ENCODE assay signal across 1 cellular context in the genomic region with DNA sequence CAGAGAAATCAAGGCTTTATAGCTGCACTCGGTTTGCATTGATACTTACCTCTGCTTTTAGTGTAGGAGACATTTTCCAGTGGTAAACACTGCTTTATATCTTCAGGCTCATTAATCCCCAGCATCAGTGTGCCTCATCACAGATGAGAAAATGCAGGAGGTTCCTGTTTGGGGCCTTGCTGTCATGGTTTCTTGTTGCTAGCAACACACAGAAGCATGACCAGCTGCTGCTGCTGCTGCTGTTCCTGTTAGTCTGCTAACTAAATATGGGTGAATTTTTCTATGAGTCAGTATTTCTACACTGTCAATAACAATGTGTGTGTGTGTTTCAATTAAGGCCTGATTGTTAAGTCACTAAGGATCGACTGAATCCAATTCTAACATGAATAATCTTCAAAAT.
TF ChIP-seq lines count a peak whose summit lies in the region.

No MANE protein-coding gene starts in this region.

TF ChIP-seq in H1, 55 proteins besides CTCF, POLR2A, EP300 and RAD21 (continued from another document):
- TF ChIP-seq, protein P1, sequence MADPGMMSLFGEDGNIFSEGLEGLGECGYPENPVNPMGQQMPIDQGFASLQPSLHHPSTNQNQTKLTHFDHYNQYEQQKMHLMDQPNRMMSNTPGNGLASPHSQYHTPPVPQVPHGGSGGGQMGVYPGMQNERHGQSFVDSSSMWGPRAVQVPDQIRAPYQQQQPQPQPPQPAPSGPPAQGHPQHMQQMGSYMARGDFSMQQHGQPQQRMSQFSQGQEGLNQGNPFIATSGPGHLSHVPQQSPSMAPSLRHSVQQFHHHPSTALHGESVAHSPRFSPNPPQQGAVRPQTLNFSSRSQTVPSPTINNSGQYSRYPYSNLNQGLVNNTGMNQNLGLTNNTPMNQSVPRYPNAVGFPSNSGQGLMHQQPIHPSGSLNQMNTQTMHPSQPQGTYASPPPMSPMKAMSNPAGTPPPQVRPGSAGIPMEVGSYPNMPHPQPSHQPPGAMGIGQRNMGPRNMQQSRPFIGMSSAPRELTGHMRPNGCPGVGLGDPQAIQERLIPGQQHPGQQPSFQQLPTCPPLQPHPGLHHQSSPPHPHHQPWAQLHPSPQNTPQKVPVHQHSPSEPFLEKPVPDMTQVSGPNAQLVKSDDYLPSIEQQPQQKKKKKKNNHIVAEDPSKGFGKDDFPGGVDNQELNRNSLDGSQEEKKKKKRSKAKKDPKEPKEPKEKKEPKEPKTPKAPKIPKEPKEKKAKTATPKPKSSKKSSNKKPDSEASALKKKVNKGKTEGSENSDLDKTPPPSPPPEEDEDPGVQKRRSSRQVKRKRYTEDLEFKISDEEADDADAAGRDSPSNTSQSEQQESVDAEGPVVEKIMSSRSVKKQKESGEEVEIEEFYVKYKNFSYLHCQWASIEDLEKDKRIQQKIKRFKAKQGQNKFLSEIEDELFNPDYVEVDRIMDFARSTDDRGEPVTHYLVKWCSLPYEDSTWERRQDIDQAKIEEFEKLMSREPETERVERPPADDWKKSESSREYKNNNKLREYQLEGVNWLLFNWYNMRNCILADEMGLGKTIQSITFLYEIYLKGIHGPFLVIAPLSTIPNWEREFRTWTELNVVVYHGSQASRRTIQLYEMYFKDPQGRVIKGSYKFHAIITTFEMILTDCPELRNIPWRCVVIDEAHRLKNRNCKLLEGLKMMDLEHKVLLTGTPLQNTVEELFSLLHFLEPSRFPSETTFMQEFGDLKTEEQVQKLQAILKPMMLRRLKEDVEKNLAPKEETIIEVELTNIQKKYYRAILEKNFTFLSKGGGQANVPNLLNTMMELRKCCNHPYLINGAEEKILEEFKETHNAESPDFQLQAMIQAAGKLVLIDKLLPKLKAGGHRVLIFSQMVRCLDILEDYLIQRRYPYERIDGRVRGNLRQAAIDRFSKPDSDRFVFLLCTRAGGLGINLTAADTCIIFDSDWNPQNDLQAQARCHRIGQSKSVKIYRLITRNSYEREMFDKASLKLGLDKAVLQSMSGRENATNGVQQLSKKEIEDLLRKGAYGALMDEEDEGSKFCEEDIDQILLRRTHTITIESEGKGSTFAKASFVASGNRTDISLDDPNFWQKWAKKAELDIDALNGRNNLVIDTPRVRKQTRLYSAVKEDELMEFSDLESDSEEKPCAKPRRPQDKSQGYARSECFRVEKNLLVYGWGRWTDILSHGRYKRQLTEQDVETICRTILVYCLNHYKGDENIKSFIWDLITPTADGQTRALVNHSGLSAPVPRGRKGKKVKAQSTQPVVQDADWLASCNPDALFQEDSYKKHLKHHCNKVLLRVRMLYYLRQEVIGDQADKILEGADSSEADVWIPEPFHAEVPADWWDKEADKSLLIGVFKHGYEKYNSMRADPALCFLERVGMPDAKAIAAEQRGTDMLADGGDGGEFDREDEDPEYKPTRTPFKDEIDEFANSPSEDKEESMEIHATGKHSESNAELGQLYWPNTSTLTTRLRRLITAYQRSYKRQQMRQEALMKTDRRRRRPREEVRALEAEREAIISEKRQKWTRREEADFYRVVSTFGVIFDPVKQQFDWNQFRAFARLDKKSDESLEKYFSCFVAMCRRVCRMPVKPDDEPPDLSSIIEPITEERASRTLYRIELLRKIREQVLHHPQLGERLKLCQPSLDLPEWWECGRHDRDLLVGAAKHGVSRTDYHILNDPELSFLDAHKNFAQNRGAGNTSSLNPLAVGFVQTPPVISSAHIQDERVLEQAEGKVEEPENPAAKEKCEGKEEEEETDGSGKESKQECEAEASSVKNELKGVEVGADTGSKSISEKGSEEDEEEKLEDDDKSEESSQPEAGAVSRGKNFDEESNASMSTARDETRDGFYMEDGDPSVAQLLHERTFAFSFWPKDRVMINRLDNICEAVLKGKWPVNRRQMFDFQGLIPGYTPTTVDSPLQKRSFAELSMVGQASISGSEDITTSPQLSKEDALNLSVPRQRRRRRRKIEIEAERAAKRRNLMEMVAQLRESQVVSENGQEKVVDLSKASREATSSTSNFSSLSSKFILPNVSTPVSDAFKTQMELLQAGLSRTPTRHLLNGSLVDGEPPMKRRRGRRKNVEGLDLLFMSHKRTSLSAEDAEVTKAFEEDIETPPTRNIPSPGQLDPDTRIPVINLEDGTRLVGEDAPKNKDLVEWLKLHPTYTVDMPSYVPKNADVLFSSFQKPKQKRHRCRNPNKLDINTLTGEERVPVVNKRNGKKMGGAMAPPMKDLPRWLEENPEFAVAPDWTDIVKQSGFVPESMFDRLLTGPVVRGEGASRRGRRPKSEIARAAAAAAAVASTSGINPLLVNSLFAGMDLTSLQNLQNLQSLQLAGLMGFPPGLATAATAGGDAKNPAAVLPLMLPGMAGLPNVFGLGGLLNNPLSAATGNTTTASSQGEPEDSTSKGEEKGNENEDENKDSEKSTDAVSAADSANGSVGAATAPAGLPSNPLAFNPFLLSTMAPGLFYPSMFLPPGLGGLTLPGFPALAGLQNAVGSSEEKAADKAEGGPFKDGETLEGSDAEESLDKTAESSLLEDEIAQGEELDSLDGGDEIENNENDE (IDR thresholded peaks at IDR 0.05; ENCODE audit: insufficient replicate concordance, low read length): no peak
- TF ChIP-seq TAF1 (IDR thresholded peaks at IDR 0.05; ENCODE audit: low read depth, low read length) (no peak), CBX5 (IDR thresholded peaks at IDR 0.05; ENCODE audit: low read depth, low read length) (no peak), TEAD4 (IDR thresholded peaks at IDR 0.05; ENCODE audit: low read depth, low read length) (no peak), FOSL1 (IDR thresholded peaks at IDR 0.05; ENCODE audit: insufficient read depth, low read depth, low read length) (no peak), SIRT6 (IDR thresholded peaks at IDR 0.05; ENCODE audit: low read length) (no peak), MAFK (IDR thresholded peaks at IDR 0.05; ENCODE audit: low read depth, low read length) (no peak), POU5F1 (IDR thresholded peaks at IDR 0.05; ENCODE audit: low read depth, low read length) (no peak), BRCA1 (IDR thresholded peaks at IDR 0.05; ENCODE audit: low read depth, low read length) (no peak), RBBP5 (IDR thresholded peaks at IDR 0.05; ENCODE audit: borderline replicate concordance, low read depth, low read length) (no peak)
